16 cellular contexts compared by ENCODE assay signal in the genomic region with DNA sequence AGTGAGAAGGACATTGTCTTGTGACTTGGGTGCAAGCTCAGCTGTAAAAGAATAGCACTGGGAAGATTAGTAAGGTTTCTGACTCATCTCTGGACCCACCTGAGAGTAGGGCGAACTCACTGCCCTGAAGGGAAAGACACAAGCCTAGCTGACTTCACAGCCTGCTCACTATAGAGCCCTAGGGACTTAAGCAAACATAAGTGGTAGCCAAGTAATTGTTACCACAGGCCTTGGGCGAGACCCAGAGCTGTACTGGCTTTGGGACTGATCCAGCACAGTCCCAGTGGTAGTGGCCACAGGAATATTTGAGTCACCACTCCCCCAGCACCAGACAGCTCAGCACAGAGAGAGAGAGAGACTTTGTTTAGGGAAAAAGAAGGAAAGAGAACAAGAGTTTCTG.
DNase-seq lines count a peak whose midpoint lies in the region; ATAC-seq and TF ChIP-seq lines count a peak whose summit lies in the region.
"Had no signal": no experiment of that assay in that cellular context is flagged by ENCODE, and none has a peak within 500 bp of the region (broad histone marks: within the 10 kb centered on the region; RNA-seq: fewer than 3 reads in every experiment).

No MANE protein-coding gene starts in this region.

- H3K4me3 ChIP-seq in MG63 (no peak overlapping the region), skeletal muscle cell (ENCODE audit: low read depth, low read length) (no peak overlapping the region)
- H3K4me3 ChIP-seq: cardiac muscle cell, right lobe of liver had no signal

- H3K4me1 Mint-ChIP-seq in WTC11, result no peaks in the 10 kb centered on the region
- no peaks in the 10 kb centered on the region for H3K4me1 Mint-ChIP-seq in activated naive CD8-positive, alpha-beta T cell treated with anti-CD3 and anti-CD28 coated beads for 36 hours

- peaks cover 61% of the 10 kb centered on the region for H3K9me3 Mint-ChIP-seq in WTC11
- peaks cover 13% of the 10 kb centered on the region for H3K9me3 Mint-ChIP-seq in activated naive CD8-positive, alpha-beta T cell treated with anti-CD3 and anti-CD28 coated beads for 36 hours

- peak; percentile 49 for ATAC-seq in GM18868 (IDR thresholded peaks at IDR 0.05; ENCODE audit: unreplicated experiment)
- ATAC-seq in WTC11, result no peak

- DNase-seq in MG63 (peak; percentile 85), epithelial cell of prostate (ENCODE audit: low read depth, low spot score) (peak; percentile 95), skeletal muscle cell (ENCODE audit: low read depth) (peak; percentile 88), OCI-M2 (lab: John Stamatoyannopoulos, UW; ENCODE audit: unreplicated experiment) (no peak), occipital lobe (lab: John Stamatoyannopoulos, UW) (no peak), WTC11 (ENCODE audit: low spot score) (no peak)
- no peak for DNase-seq in activated naive CD8-positive, alpha-beta T cell treated with anti-CD3 and anti-CD28 coated beads for 36 hours
- DNase-seq: activated T-cell treated with anti-CD3 and anti-CD28 coated beads for 4 hours, glutamatergic neuron, NCI-H1417 treated with DMSO at 0.1 percent for 48 hours, T-helper 9 cell had no signal

- TF ChIP-seq CTCF in WTC11 (IDR thresholded peaks at IDR 0.05), result no peak

- H3K27me3 Mint-ChIP-seq in WTC11 (ENCODE audit: low read depth), result no peaks in the 10 kb centered on the region
- H3K27me3 Mint-ChIP-seq in activated naive CD8-positive, alpha-beta T cell treated with anti-CD3 and anti-CD28 coated beads for 36 hours, result no peaks in the 10 kb centered on the region
- H3K27me3 Mint-ChIP-seq: memory B cell had no signal

- POLR2A ChIA-PET in WTC11 (lab: Charles Lee), result no interaction called here

- no peaks in the 10 kb centered on the region for H3K27me3 ChIP-seq in MG63
- H3K27me3 ChIP-seq: cardiac muscle cell, right lobe of liver had no signal

- CTCF ChIA-PET in WTC11 (lab: Charles Lee), result no interaction called here

- peak overlapping the region; percentile 50 for H3K27ac ChIP-seq in epithelial cell of prostate
- H3K27ac ChIP-seq: cardiac muscle cell, HL-60, right lobe of liver had no signal

- H3K36me3 Mint-ChIP-seq in WTC11, result peaks cover 33% of the 10 kb centered on the region
- no peaks in the 10 kb centered on the region for H3K36me3 Mint-ChIP-seq in activated naive CD8-positive, alpha-beta T cell treated with anti-CD3 and anti-CD28 coated beads for 36 hours
- H3K36me3 Mint-ChIP-seq: memory B cell had no signal

- H3K36me3 ChIP-seq in MG63, result no peaks in the 10 kb centered on the region
- H3K36me3 ChIP-seq: cardiac muscle cell, right lobe of liver had no signal

- no peak overlapping the region for H3K27ac Mint-ChIP-seq in WTC11
- H3K27ac Mint-ChIP-seq in activated naive CD8-positive, alpha-beta T cell treated with anti-CD3 and anti-CD28 coated beads for 36 hours, result no peak overlapping the region
- H3K27ac Mint-ChIP-seq: memory B cell had no signal

- no peak overlapping the region for H3K4me3 Mint-ChIP-seq in WTC11
- H3K4me3 Mint-ChIP-seq in activated naive CD8-positive, alpha-beta T cell treated with anti-CD3 and anti-CD28 coated beads for 36 hours, result no peak overlapping the region
- H3K4me3 Mint-ChIP-seq: memory B cell had no signal

- peaks cover 2% of the 10 kb centered on the region; the same call in 1 of the 2 replicates for H3K9me3 ChIP-seq in MG63

TF ChIP-seq in WTC11, 78 proteins besides CTCF, POLR2A, EP300 and RAD21:
- TF ChIP-seq, protein P1, sequence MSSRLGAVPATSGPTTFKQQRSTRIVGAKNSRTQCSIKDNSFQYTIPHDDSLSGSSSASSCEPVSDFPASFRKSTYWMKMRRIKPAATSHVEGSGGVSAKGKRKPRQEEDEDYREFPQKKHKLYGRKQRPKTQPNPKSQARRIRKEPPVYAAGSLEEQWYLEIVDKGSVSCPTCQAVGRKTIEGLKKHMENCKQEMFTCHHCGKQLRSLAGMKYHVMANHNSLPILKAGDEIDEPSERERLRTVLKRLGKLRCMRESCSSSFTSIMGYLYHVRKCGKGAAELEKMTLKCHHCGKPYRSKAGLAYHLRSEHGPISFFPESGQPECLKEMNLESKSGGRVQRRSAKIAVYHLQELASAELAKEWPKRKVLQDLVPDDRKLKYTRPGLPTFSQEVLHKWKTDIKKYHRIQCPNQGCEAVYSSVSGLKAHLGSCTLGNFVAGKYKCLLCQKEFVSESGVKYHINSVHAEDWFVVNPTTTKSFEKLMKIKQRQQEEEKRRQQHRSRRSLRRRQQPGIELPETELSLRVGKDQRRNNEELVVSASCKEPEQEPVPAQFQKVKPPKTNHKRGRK (CRISPR knock-in tag; IDR thresholded peaks at IDR 0.05; ENCODE audit: borderline replicate concordance), result no peak
- no peak for TF ChIP-seq ZNF396 (CRISPR knock-in tag; IDR thresholded peaks at IDR 0.05; ENCODE audit: borderline replicate concordance)
- TF ChIP-seq, protein P2, sequence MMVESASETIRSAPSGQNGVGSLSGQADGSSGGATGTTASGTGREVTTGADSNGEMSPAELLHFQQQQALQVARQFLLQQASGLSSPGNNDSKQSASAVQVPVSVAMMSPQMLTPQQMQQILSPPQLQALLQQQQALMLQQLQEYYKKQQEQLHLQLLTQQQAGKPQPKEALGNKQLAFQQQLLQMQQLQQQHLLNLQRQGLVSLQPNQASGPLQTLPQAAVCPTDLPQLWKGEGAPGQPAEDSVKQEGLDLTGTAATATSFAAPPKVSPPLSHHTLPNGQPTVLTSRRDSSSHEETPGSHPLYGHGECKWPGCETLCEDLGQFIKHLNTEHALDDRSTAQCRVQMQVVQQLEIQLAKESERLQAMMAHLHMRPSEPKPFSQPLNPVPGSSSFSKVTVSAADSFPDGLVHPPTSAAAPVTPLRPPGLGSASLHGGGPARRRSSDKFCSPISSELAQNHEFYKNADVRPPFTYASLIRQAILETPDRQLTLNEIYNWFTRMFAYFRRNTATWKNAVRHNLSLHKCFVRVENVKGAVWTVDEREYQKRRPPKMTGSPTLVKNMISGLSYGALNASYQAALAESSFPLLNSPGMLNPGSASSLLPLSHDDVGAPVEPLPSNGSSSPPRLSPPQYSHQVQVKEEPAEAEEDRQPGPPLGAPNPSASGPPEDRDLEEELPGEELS (CRISPR knock-in tag; IDR thresholded peaks at IDR 0.05), result no peak
- TF ChIP-seq, protein P3, sequence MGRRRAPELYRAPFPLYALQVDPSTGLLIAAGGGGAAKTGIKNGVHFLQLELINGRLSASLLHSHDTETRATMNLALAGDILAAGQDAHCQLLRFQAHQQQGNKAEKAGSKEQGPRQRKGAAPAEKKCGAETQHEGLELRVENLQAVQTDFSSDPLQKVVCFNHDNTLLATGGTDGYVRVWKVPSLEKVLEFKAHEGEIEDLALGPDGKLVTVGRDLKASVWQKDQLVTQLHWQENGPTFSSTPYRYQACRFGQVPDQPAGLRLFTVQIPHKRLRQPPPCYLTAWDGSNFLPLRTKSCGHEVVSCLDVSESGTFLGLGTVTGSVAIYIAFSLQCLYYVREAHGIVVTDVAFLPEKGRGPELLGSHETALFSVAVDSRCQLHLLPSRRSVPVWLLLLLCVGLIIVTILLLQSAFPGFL (CRISPR knock-in tag; IDR thresholded peaks at IDR 0.05; ENCODE audit: borderline replicate concordance), result no peak
- TF ChIP-seq NR3C1 (CRISPR knock-in tag; conservative IDR thresholded peaks at IDR 0.05; ENCODE audit: low read depth), result no peak
- TF ChIP-seq, protein P4, sequence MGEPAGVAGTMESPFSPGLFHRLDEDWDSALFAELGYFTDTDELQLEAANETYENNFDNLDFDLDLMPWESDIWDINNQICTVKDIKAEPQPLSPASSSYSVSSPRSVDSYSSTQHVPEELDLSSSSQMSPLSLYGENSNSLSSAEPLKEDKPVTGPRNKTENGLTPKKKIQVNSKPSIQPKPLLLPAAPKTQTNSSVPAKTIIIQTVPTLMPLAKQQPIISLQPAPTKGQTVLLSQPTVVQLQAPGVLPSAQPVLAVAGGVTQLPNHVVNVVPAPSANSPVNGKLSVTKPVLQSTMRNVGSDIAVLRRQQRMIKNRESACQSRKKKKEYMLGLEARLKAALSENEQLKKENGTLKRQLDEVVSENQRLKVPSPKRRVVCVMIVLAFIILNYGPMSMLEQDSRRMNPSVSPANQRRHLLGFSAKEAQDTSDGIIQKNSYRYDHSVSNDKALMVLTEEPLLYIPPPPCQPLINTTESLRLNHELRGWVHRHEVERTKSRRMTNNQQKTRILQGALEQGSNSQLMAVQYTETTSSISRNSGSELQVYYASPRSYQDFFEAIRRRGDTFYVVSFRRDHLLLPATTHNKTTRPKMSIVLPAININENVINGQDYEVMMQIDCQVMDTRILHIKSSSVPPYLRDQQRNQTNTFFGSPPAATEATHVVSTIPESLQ (CRISPR knock-in tag; IDR thresholded peaks at IDR 0.05), result no peak
- TF ChIP-seq, protein P5, sequence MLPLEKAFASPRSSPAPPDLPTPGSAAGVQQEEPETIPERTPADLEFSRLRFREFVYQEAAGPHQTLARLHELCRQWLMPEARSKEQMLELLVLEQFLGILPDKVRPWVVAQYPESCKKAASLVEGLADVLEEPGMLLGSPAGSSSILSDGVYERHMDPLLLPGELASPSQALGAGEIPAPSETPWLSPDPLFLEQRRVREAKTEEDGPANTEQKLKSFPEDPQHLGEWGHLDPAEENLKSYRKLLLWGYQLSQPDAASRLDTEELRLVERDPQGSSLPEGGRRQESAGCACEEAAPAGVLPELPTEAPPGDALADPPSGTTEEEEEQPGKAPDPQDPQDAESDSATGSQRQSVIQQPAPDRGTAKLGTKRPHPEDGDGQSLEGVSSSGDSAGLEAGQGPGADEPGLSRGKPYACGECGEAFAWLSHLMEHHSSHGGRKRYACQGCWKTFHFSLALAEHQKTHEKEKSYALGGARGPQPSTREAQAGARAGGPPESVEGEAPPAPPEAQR (CRISPR knock-in tag; IDR thresholded peaks at IDR 0.05), result no peak

Comparison
In these comparisons a context has a peak if more than half of its experiments do, and no peak if none do; other contexts are left out.
1. DNase-seq: peak in MG63 (single experiment), epithelial cell of prostate (single experiment) and skeletal muscle cell (single experiment); none in OCI-M2 (single experiment), occipital lobe (single experiment), WTC11 (single experiment) and activated naive CD8-positive, alpha-beta T cell treated with anti-CD3 and anti-CD28 coated beads for 36 hours (single experiment).